8 cellular contexts compared by ENCODE assay signal in the genomic region with DNA sequence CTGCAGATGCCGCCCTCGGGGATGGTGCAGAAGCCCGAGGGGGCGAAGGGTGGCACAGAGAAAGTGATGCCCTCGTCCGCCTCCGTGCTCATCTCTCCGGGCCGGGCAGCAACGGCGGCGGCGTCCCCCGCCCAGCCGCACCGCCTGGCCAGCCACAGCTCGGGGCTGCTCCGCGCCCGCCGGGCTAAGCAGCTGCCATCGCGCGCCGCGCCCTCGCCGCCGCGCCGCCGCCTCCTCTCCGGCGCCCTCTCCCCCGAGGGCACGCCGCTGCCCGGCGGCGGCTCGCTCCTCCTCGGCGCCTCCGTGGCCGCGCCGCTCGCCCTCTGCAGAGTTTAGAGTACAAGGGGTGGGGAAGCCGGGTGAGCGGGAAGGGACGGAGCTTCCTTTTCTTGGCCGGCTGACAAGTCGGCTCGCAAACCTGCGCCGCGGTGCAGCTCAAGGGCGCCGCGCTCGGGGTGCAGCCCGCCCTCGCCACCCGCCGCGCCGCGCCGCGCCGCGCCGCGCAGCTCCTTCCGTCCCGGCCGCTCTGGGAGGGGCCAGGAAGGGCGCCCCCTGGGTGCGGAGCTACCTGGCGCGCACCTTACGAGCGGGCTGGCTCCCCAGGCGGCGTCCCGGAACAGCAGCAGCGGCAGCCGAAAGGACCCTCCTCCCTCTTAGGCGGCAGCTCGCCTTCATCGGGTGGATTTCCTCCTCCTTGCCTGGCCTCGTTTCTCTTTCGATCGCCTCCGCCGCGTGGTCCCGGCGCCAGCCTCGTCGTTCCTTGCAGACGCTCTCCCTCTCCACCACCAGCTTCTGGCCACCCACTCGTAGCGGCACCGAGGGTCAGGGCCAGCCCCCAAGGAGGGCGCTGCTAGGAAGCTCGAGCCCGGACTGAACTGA. TPM values are rescaled to one million over a fixed set of nuclear protein-coding genes. Genes with fewer than 3 reads are reported as not detected.
A peak's percentile ranks its signal among the peaks of the same experiment; 100 is the strongest.
DNase-seq lines count a peak whose midpoint lies in the region; ATAC-seq and TF ChIP-seq lines count a peak whose summit lies in the region.

A gene with protein sequence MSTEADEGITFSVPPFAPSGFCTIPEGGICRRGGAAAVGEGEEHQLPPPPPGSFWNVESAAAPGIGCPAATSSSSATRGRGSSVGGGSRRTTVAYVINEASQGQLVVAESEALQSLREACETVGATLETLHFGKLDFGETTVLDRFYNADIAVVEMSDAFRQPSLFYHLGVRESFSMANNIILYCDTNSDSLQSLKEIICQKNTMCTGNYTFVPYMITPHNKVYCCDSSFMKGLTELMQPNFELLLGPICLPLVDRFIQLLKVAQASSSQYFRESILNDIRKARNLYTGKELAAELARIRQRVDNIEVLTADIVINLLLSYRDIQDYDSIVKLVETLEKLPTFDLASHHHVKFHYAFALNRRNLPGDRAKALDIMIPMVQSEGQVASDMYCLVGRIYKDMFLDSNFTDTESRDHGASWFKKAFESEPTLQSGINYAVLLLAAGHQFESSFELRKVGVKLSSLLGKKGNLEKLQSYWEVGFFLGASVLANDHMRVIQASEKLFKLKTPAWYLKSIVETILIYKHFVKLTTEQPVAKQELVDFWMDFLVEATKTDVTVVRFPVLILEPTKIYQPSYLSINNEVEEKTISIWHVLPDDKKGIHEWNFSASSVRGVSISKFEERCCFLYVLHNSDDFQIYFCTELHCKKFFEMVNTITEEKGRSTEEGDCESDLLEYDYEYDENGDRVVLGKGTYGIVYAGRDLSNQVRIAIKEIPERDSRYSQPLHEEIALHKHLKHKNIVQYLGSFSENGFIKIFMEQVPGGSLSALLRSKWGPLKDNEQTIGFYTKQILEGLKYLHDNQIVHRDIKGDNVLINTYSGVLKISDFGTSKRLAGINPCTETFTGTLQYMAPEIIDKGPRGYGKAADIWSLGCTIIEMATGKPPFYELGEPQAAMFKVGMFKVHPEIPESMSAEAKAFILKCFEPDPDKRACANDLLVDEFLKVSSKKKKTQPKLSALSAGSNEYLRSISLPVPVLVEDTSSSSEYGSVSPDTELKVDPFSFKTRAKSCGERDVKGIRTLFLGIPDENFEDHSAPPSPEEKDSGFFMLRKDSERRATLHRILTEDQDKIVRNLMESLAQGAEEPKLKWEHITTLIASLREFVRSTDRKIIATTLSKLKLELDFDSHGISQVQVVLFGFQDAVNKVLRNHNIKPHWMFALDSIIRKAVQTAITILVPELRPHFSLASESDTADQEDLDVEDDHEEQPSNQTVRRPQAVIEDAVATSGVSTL (N-terminal part only) (minus strand): TSS at position 412 of the 879 bp plus-strand sequence. CDS start 320 bp downstream, at position 92.

- peaks cover 0 to 5% of the 10 kb centered on the region in 2 donors for H3K36me3 Mint-ChIP-seq in CD14-positive monocyte
- peaks cover 7% of the 10 kb centered on the region for H3K36me3 Mint-ChIP-seq in activated CD4-positive, alpha-beta memory T cell treated with anti-CD3 and anti-CD28 coated beads for 36 hours

- peaks cover 0 to 2% (median 0%) of the 10 kb centered on the region in 3 donors for H3K27me3 Mint-ChIP-seq in CD14-positive monocyte (ENCODE audit: low read depth in 3 of 3)
- no peaks in the 10 kb centered on the region for H3K27me3 Mint-ChIP-seq in activated CD4-positive, alpha-beta memory T cell treated with anti-CD3 and anti-CD28 coated beads for 36 hours

- H3K4me1 Mint-ChIP-seq in CD14-positive monocyte = peaks cover 48% of the 10 kb centered on the region
- H3K4me1 Mint-ChIP-seq in activated CD4-positive, alpha-beta memory T cell treated with anti-CD3 and anti-CD28 coated beads for 36 hours (ENCODE audit: low read depth) = peaks cover 38% of the 10 kb centered on the region

- H3K4me3 Mint-ChIP-seq in CD14-positive monocyte = peak within 1 kb of the TSS; percentile 97 to 99
- peak within 1 kb of the TSS; percentile 94 for H3K4me3 Mint-ChIP-seq in activated CD4-positive, alpha-beta memory T cell treated with anti-CD3 and anti-CD28 coated beads for 36 hours

- H3K9me3 ChIP-seq in duodenal mucosa (ENCODE audit: control insufficient read depth in 1 of 2, low read length in 2 of 2) = no peaks in the 10 kb centered on the region

- H3K27me3 ChIP-seq in duodenal mucosa (ENCODE audit: control insufficient read depth in 1 of 2, insufficient read depth in 2 of 2, low read length in 2 of 2) = no peaks in the 10 kb centered on the region

- peak within 1 kb of the TSS; percentile 87 to 99 for H3K9ac ChIP-seq in duodenal mucosa (ENCODE audit: low read depth in 1 of 2, low read length in 2 of 2)

- POLR2A ChIA-PET in activated CD4-positive, alpha-beta memory T cell treated with anti-CD3 and anti-CD28 coated beads for 36 hours (lab: Charles Lee) = interaction anchor here (0.7 to 2.1 kb wide), 25 partner anchors 10 to 503 kb away, joined by 3 to 71 read pairs (median 4); a partner anchor contains a TSS

- no peaks in the 10 kb centered on the region for H3K9me3 Mint-ChIP-seq in CD14-positive monocyte
- no peaks in the 10 kb centered on the region for H3K9me3 Mint-ChIP-seq in activated CD4-positive, alpha-beta memory T cell treated with anti-CD3 and anti-CD28 coated beads for 36 hours

- TF ChIP-seq CTCF in CD14-positive monocyte (IDR thresholded peaks at IDR 0.05) = no peak

- ATAC-seq in GM19324 (IDR thresholded peaks at IDR 0.05; ENCODE audit: low FRiP score, unreplicated experiment) = peak; percentile 72
- peak; percentile 44 for ATAC-seq in HG03457 (IDR thresholded peaks at IDR 0.05; ENCODE audit: unreplicated experiment)

- intact Hi-C loops in CD14-positive monocyte (cut with micrococcal nuclease) = loop anchor here (2.0 to 10.0 kb wide), 5 partner anchors 40 to 208 kb away; no protein-coding TSS in a partner anchor
- intact Hi-C loops in activated CD4-positive, alpha-beta memory T cell treated with anti-CD3 and anti-CD28 coated beads for 36 hours (cut with micrococcal nuclease) = loop anchor here (1.0 to 2.0 kb wide), 2 partner anchors 30 to 504 kb away; a partner anchor contains a TSS

- peak within 1 kb of the TSS; percentile 92 for H3K27ac ChIP-seq in duodenal mucosa (ENCODE audit: low read depth, low read length)

- peaks cover 24 to 26% of the 10 kb centered on the region in 2 donors for H3K4me1 ChIP-seq in duodenal mucosa (ENCODE audit: control insufficient read depth in 1 of 2, insufficient read depth in 2 of 2, low read length in 2 of 2)

- CTCF ChIA-PET in activated CD4-positive, alpha-beta memory T cell treated with anti-CD3 and anti-CD28 coated beads for 36 hours (lab: Charles Lee) = interaction anchor here (0.6 to 10.8 kb wide), 73 partner anchors 8 to 529 kb away, joined by 3 to 624 read pairs (median 5); a partner anchor contains a TSS

- peak within 1 kb of the TSS; percentile 98 to 99 for H3K4me3 ChIP-seq in duodenal mucosa (ENCODE audit: low read depth in 1 of 2, low read length in 2 of 2)

- H3K27ac Mint-ChIP-seq in CD14-positive monocyte = peak within 1 kb of the TSS; percentile 92 to 97 (median 96)
- peak within 1 kb of the TSS; percentile 94 for H3K27ac Mint-ChIP-seq in activated CD4-positive, alpha-beta memory T cell treated with anti-CD3 and anti-CD28 coated beads for 36 hours

- no peaks in the 10 kb centered on the region for H3K36me3 ChIP-seq in duodenal mucosa (ENCODE audit: control insufficient read depth in 1 of 2, insufficient read depth in 2 of 2, low read length in 2 of 2)

- peak; percentile 74 for DNase-seq in CD14-positive monocyte (ENCODE audit: low spot score)
- peak; percentile 97 for DNase-seq in NCI-H69 (lab: John Stamatoyannopoulos, UW)
- DNase-seq in activated CD4-positive, alpha-beta memory T cell treated with anti-CD3 and anti-CD28 coated beads for 36 hours = peak; percentile 91
- peak; percentile 81 for DNase-seq in medulla oblongata (ENCODE audit: extremely low spot score)
- peak; percentile 80 for DNase-seq in stimulated activated CD8-positive, alpha-beta memory T cell treated with anti-CD3 and anti-CD28 coated beads, Interleukin-12 subunit alpha, Interleukin-12 subunit beta, amount 100 ng/mL, for 1 hour (ENCODE audit: low read depth)

RNA-seq across cellular contexts. Expression of the gene that starts here (rescaled TPM):
- polyA plus RNA-seq in CD14-positive monocyte = 10 to 100 TPM in 1 of 2 donors, 1 to 10 TPM in 1; 9.6 to 11.1 TPM
- 10 to 100 TPM; 13.2 to 13.8 TPM for total RNA-seq in activated CD4-positive, alpha-beta memory T cell treated with anti-CD3 and anti-CD28 coated beads for 36 hours

Comparison
In these comparisons a context has a peak if more than half of its experiments do, and no peak if none do; other contexts are left out.
1. Peak in every context shown above with its lines: DNase-seq, ATAC-seq, H3K4me3 ChIP-seq and H3K27ac ChIP-seq.